ENCODE assay signal across 1 cellular context in the genomic region with DNA sequence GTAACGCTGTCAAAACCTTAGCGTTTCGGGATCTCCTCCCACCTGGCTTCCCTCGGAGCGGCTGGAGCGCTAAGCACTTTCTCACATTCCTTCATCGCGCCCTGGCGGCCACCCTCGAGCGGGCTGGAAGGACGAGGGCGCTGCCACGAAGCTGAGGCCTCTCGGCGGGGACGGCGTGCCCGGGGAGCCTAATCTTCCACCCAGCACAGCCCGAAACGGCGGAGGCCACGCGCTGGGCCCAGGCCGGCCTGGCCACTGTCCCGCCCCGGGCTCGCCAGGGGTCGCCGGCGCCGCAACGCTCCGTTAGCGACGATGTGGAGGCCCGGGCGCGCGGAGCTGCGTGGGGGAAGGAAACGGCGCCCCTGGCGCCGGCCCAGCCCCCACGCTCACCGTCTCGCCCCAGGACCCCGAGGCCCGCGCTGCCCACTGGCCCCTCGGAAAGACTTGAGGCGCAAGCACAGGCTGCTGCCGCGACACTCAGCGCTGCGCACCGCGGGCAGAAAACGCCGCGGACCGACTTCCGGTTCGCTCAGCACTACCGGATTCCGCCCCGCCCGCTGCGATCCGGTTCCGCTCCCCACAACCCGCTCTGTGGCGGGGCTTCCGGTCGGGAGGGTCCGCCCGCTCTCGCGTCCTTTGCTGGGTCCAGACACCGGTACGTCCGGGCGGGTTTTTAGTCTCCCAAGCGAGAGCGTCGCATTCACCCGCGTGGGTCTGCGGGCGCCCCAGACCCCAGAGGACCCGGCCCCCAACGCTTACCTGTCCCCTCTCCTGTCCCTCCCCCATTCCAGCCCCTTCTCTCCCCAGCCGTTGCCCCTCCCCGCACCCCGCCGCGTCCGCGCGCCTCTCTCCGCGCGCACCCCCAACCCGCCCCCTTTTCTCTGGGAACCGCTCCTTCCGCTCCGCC.
TF ChIP-seq lines count a peak whose summit lies in the region.

A gene with protein sequence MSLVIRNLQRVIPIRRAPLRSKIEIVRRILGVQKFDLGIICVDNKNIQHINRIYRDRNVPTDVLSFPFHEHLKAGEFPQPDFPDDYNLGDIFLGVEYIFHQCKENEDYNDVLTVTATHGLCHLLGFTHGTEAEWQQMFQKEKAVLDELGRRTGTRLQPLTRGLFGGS (plus strand): TSS at position 582 of the 907 bp plus-strand sequence. CDS start 572 bp downstream, outside the sequence.

TF ChIP-seq in HepG2, 621 proteins besides CTCF, POLR2A, EP300 and RAD21 (continued from another document and continues in another):
- TF ChIP-seq, protein P1, sequence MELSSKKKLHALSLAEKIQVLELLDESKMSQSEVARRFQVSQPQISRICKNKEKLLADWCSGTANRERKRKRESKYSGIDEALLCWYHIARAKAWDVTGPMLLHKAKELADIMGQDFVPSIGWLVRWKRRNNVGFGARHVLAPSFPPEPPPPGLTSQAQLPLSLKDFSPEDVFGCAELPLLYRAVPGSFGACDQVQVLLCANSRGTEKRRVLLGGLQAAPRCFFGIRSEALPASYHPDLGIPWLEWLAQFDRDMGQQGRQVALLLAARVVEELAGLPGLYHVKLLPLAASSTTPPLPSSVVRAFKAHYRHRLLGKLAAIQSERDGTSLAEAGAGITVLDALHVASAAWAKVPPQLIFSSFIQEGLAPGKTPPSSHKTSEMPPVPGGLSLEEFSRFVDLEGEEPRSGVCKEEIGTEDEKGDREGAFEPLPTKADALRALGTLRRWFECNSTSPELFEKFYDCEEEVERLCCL (CRISPR knock-in tag; IDR thresholded peaks at IDR 0.05; ENCODE audit: borderline replicate concordance): peak; percentile 74; the same call in 1 of the 2 replicates
- TF ChIP-seq, protein P2, sequence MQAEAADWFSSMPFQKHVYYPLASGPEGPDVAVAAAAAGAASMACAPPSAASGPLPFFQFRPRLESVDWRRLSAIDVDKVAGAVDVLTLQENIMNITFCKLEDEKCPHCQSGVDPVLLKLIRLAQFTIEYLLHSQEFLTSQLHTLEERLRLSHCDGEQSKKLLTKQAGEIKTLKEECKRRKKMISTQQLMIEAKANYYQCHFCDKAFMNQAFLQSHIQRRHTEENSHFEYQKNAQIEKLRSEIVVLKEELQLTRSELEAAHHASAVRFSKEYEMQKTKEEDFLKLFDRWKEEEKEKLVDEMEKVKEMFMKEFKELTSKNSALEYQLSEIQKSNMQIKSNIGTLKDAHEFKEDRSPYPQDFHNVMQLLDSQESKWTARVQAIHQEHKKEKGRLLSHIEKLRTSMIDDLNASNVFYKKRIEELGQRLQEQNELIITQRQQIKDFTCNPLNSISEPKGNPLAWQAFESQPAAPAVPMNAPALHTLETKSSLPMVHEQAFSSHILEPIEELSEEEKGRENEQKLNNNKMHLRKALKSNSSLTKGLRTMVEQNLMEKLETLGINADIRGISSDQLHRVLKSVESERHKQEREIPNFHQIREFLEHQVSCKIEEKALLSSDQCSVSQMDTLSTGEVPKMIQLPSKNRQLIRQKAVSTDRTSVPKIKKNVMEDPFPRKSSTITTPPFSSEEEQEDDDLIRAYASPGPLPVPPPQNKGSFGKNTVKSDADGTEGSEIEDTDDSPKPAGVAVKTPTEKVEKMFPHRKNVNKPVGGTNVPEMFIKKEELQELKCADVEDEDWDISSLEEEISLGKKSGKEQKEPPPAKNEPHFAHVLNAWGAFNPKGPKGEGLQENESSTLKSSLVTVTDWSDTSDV (CRISPR knock-in tag; IDR thresholded peaks at IDR 0.05): peak; percentile 30; the same call in 1 of the 2 replicates
- TF ChIP-seq, protein P3, sequence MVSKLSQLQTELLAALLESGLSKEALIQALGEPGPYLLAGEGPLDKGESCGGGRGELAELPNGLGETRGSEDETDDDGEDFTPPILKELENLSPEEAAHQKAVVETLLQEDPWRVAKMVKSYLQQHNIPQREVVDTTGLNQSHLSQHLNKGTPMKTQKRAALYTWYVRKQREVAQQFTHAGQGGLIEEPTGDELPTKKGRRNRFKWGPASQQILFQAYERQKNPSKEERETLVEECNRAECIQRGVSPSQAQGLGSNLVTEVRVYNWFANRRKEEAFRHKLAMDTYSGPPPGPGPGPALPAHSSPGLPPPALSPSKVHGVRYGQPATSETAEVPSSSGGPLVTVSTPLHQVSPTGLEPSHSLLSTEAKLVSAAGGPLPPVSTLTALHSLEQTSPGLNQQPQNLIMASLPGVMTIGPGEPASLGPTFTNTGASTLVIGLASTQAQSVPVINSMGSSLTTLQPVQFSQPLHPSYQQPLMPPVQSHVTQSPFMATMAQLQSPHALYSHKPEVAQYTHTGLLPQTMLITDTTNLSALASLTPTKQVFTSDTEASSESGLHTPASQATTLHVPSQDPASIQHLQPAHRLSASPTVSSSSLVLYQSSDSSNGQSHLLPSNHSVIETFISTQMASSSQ (IDR thresholded peaks at IDR 0.05; ENCODE audit: low read depth): no peak
- TF ChIP-seq, protein P3 (CRISPR knock-in tag; IDR thresholded peaks at IDR 0.05; ENCODE audit: borderline replicate concordance): peak; percentile 63; the same call in 1 of the 2 replicates
- TF ChIP-seq ZNF441 (CRISPR knock-in tag; IDR thresholded peaks at IDR 0.05; ENCODE audit: borderline replicate concordance): no peak
- TF ChIP-seq NPAS2 (CRISPR knock-in tag; IDR thresholded peaks at IDR 0.05; ENCODE audit: borderline replicate concordance): no peak
- no peak for TF ChIP-seq ZNF30 (CRISPR knock-in tag; IDR thresholded peaks at IDR 0.05)
- no peak for TF ChIP-seq TRIM24 (CRISPR knock-in tag; IDR thresholded peaks at IDR 0.05)
- no peak for TF ChIP-seq NBN (conservative IDR thresholded peaks at IDR 0.05)
- no peak for TF ChIP-seq SNRNP70 (IDR thresholded peaks at IDR 0.05; ENCODE audit: low read depth, low read length)
- no peak for TF ChIP-seq ZNF138 (CRISPR knock-in tag; IDR thresholded peaks at IDR 0.05; ENCODE audit: low read depth)
- TF ChIP-seq ZSCAN30 (CRISPR knock-in tag; IDR thresholded peaks at IDR 0.05): no peak
- no peak for TF ChIP-seq ZNF484 (CRISPR knock-in tag; IDR thresholded peaks at IDR 0.05; ENCODE audit: borderline replicate concordance, low read depth)
- no peak for TF ChIP-seq ZNF253 (CRISPR knock-in tag; IDR thresholded peaks at IDR 0.05; ENCODE audit: borderline replicate concordance)
- TF ChIP-seq LCORL (IDR thresholded peaks at IDR 0.05): no peak
- peak; percentile 83 for TF ChIP-seq LCORL (CRISPR knock-in tag; IDR thresholded peaks at IDR 0.05)
- TF ChIP-seq, protein P4, sequence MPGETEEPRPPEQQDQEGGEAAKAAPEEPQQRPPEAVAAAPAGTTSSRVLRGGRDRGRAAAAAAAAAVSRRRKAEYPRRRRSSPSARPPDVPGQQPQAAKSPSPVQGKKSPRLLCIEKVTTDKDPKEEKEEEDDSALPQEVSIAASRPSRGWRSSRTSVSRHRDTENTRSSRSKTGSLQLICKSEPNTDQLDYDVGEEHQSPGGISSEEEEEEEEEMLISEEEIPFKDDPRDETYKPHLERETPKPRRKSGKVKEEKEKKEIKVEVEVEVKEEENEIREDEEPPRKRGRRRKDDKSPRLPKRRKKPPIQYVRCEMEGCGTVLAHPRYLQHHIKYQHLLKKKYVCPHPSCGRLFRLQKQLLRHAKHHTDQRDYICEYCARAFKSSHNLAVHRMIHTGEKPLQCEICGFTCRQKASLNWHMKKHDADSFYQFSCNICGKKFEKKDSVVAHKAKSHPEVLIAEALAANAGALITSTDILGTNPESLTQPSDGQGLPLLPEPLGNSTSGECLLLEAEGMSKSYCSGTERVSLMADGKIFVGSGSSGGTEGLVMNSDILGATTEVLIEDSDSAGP (CRISPR knock-in tag; IDR thresholded peaks at IDR 0.05; ENCODE audit: borderline replicate concordance): peak; percentile 91
- peak; percentile 77 for TF ChIP-seq YY1 (IDR thresholded peaks at IDR 0.05; ENCODE audit: insufficient read depth, insufficient replicate concordance, low read depth, low read length)
- TF ChIP-seq, protein P5, sequence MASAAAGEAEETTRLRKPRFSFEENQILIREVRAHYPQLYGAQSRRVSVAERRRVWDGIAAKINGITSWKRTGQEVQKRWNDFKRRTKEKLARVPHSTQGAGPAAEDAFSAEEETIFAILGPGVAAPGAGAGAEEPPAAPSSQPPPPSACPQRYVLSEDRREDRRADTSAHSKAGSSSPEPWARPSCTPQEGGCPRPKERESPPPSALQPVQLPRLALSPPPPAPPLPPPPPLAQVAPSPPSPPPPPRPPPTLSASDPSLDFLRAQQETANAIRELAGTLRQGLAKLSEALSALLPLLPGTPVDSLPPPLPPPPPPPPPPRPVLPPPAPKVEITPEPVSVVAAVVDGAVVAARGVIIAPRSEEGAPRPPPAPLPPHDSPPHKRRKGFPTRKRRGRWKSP (CRISPR knock-in tag; IDR thresholded peaks at IDR 0.05): peak; percentile 97
- TF ChIP-seq RBFOX2 (IDR thresholded peaks at IDR 0.05; ENCODE audit: low read depth, low read length): peak; percentile 97
- TF ChIP-seq ZNF496 (CRISPR knock-in tag; IDR thresholded peaks at IDR 0.05; ENCODE audit: insufficient replicate concordance): no peak
- TF ChIP-seq ZNF749 (CRISPR knock-in tag; IDR thresholded peaks at IDR 0.05; ENCODE audit: borderline replicate concordance): no peak
- TF ChIP-seq MTA3 (CRISPR knock-in tag; IDR thresholded peaks at IDR 0.05): no peak
- TF ChIP-seq ZNF367 (CRISPR knock-in tag; IDR thresholded peaks at IDR 0.05; ENCODE audit: borderline replicate concordance): peak; percentile 84; the same call in 1 of the 2 replicates
- TF ChIP-seq ZBTB8A (CRISPR knock-in tag; IDR thresholded peaks at IDR 0.05; ENCODE audit: borderline replicate concordance, low read depth): no peak
- TF ChIP-seq PHF21A (CRISPR knock-in tag; IDR thresholded peaks at IDR 0.05): peak; percentile 40; the same call in 1 of the 2 replicates
- TF ChIP-seq, protein P6, sequence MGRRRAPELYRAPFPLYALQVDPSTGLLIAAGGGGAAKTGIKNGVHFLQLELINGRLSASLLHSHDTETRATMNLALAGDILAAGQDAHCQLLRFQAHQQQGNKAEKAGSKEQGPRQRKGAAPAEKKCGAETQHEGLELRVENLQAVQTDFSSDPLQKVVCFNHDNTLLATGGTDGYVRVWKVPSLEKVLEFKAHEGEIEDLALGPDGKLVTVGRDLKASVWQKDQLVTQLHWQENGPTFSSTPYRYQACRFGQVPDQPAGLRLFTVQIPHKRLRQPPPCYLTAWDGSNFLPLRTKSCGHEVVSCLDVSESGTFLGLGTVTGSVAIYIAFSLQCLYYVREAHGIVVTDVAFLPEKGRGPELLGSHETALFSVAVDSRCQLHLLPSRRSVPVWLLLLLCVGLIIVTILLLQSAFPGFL (CRISPR knock-in tag; IDR thresholded peaks at IDR 0.05): no peak
- no peak for TF ChIP-seq CENPX (CRISPR knock-in tag; IDR thresholded peaks at IDR 0.05)
- TF ChIP-seq, protein P7, sequence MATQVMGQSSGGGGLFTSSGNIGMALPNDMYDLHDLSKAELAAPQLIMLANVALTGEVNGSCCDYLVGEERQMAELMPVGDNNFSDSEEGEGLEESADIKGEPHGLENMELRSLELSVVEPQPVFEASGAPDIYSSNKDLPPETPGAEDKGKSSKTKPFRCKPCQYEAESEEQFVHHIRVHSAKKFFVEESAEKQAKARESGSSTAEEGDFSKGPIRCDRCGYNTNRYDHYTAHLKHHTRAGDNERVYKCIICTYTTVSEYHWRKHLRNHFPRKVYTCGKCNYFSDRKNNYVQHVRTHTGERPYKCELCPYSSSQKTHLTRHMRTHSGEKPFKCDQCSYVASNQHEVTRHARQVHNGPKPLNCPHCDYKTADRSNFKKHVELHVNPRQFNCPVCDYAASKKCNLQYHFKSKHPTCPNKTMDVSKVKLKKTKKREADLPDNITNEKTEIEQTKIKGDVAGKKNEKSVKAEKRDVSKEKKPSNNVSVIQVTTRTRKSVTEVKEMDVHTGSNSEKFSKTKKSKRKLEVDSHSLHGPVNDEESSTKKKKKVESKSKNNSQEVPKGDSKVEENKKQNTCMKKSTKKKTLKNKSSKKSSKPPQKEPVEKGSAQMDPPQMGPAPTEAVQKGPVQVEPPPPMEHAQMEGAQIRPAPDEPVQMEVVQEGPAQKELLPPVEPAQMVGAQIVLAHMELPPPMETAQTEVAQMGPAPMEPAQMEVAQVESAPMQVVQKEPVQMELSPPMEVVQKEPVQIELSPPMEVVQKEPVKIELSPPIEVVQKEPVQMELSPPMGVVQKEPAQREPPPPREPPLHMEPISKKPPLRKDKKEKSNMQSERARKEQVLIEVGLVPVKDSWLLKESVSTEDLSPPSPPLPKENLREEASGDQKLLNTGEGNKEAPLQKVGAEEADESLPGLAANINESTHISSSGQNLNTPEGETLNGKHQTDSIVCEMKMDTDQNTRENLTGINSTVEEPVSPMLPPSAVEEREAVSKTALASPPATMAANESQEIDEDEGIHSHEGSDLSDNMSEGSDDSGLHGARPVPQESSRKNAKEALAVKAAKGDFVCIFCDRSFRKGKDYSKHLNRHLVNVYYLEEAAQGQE (IDR thresholded peaks at IDR 0.05; ENCODE audit: borderline replicate concordance in 1 of 2, low read depth in 1 of 2, low read length in 2 of 2): peak in 1 of 2 experiments; percentile 32; a peak in 1 of 4 replicates
- no peak for TF ChIP-seq HOXA7 (CRISPR knock-in tag; IDR thresholded peaks at IDR 0.05)
- no peak for TF ChIP-seq ZNF10 (CRISPR knock-in tag; IDR thresholded peaks at IDR 0.05; ENCODE audit: borderline replicate concordance, low read depth)
- TF ChIP-seq, protein P8, sequence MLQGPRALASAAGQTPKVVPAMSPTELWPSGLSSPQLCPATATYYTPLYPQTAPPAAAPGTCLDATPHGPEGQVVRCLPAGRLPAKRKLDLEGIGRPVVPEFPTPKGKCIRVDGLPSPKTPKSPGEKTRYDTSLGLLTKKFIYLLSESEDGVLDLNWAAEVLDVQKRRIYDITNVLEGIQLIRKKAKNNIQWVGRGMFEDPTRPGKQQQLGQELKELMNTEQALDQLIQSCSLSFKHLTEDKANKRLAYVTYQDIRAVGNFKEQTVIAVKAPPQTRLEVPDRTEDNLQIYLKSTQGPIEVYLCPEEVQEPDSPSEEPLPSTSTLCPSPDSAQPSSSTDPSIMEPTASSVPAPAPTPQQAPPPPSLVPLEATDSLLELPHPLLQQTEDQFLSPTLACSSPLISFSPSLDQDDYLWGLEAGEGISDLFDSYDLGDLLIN (CRISPR knock-in tag; IDR thresholded peaks at IDR 0.05; ENCODE audit: borderline replicate concordance): 0 out of 2 replicates have a peak, but pooled peaks have one; percentile 53
- TF ChIP-seq KMT2B (CRISPR knock-in tag; IDR thresholded peaks at IDR 0.05): peak; percentile 95
- TF ChIP-seq, protein P9, sequence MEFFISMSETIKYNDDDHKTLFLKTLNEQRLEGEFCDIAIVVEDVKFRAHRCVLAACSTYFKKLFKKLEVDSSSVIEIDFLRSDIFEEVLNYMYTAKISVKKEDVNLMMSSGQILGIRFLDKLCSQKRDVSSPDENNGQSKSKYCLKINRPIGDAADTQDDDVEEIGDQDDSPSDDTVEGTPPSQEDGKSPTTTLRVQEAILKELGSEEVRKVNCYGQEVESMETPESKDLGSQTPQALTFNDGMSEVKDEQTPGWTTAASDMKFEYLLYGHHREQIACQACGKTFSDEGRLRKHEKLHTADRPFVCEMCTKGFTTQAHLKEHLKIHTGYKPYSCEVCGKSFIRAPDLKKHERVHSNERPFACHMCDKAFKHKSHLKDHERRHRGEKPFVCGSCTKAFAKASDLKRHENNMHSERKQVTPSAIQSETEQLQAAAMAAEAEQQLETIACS (CRISPR knock-in tag; IDR thresholded peaks at IDR 0.05): peak; percentile 89
- TF ChIP-seq ZNF878 (CRISPR knock-in tag; IDR thresholded peaks at IDR 0.05): peak; percentile 54; the same call in 1 of the 2 replicates
